Comparison of ENCODE assay signal across 9 cellular contexts in genomic region chr7:92837214-92837749, GRCh38. TPM values are rescaled to one million over a fixed set of nuclear protein-coding genes. Genes with fewer than 3 reads are reported as not detected.
DNase-seq lines count a peak whose midpoint lies in the region; ATAC-seq, FAIRE-seq and TF ChIP-seq lines count a peak whose summit lies in the region.
"Had no signal": no experiment of that assay in that cellular context is flagged by ENCODE, and none has a peak within 500 bp of the region (broad histone marks: within the 10 kb centered on the region; RNA-seq: fewer than 3 reads in every experiment).

No MANE protein-coding gene starts in this region.

- H3K79me1 ChIP-seq in H1 (ENCODE audit: low read depth, low read length) = no peaks in the 10 kb centered on the region

- H2BK5ac ChIP-seq in H1 (ENCODE audit: low read depth, low read length) = no peak overlapping the region

- WGBS in H1 (ENCODE audit: extremely low coverage in 1 of 2, insufficient coverage in 1 of 2, insufficient read length in 1 of 2, insufficient replicate concordance in 2 of 2, low coverage in 1 of 2, low lambda C conversion rate in 2 of 2, missing lambda C conversion rate in 1 of 2), 2 experiments = 3% methylated on average over 4 of the region's 4 CpGs; no CpG with 5 or more reads in 1 of the 2 experiments

- FAIRE-seq in H1 (lab: Jason Lieb, UNC) = no peak
- FAIRE-seq: G401.6 had no signal

- no peak overlapping the region for H2BK20ac ChIP-seq in H1 (ENCODE audit: low read length)

- H3K4me3 ChIP-seq in PC-3 (ENCODE audit: low read length) (peak overlapping the region; percentile 82), H1 (ENCODE audit: extremely low read depth in 1 of 4, insufficient read depth in 2 of 4, low read depth in 3 of 4, low read length in 4 of 4) (peak overlapping the region; percentile 49 to 67 (median 50)), osteoblast (ENCODE audit: insufficient read depth, low read length) (peak overlapping the region; percentile 95)

- no peaks in the 10 kb centered on the region for H3K9me2 ChIP-seq in PC-3 (replicated peaks; ENCODE audit: low read length)

- no peak overlapping the region for H3K14ac ChIP-seq in H1 (ENCODE audit: insufficient read length)

- intact Hi-C loops in PC-3 (cut with micrococcal nuclease) = loop anchor here (10.0 kb wide), 1 partner anchor 398 kb away; the partner anchor contains the start of gene VPS50
- intact Hi-C loops in left colon (cut with DNase I, micrococcal nuclease) = loop anchor here in 1 of 2 donors (10.0 kb wide), 2 partner anchors 122 to 212 kb away; no protein-coding TSS in a partner anchor

- H2AFZ ChIP-seq in PC-3 (ENCODE audit: low read length) (peak overlapping the region; percentile 55), H1 (ENCODE audit: low read length) (no peak overlapping the region), osteoblast (ENCODE audit: low read length) (peak overlapping the region; percentile 74)

- H2BK15ac ChIP-seq in H1 (ENCODE audit: low read length) = no peak overlapping the region

- H2BK12ac ChIP-seq in H1 (ENCODE audit: low read depth, low read length) = no peak overlapping the region

- TF ChIP-seq POLR2A in H1 (IDR thresholded peaks at IDR 0.05; ENCODE audit: control extremely low read depth in 1 of 2, low read depth in 2 of 2, low read length in 2 of 2) = no peak

- ATAC-seq in PC-3 (no peak), left colon (no peak)

- H3K23me2 ChIP-seq in H1 (ENCODE audit: low read depth, low read length) = peaks cover 32% of the 10 kb centered on the region

- CTCF ChIA-PET in PC-3 (lab: Charles Lee) = no interaction called here
- CTCF ChIA-PET in H1 (lab: Charles Lee; ENCODE audit: partially characterized antibody) = interaction anchor here (0.8 to 3.3 kb wide), 9 partner anchors 16 to 217 kb away, joined by 3 to 10 read pairs (median 5); no protein-coding TSS in a partner anchor

- TF ChIP-seq CTCF in PC-3 (conservative IDR thresholded peaks at IDR 0.05; ENCODE audit: low read depth, low read length) (no peak), H1 (IDR thresholded peaks at IDR 0.05; ENCODE audit: control extremely low read depth in 1 of 3, insufficient read depth in 1 of 3, low read depth in 1 of 3, low read length in 3 of 3) (no peak), osteoblast (IDR thresholded peaks at IDR 0.05; ENCODE audit: extremely low read depth, low read depth, low read length) (no peak)

- H3K27ac ChIP-seq in PC-3 (ENCODE audit: low read length) (no peak overlapping the region), H1 (ENCODE audit: low read depth, low read length) (no peak overlapping the region), osteoblast (ENCODE audit: low read depth, low read length) (peak overlapping the region; percentile 75)

- H3K79me2 ChIP-seq in PC-3 (ENCODE audit: low read length) = peaks cover 33% of the 10 kb centered on the region
- H3K79me2 ChIP-seq in H1 (ENCODE audit: control insufficient read depth in 1 of 2, insufficient read depth in 2 of 2, low read length in 2 of 2) = no peaks in the 10 kb centered on the region; a peak in 1 of 4 replicates
- H3K79me2 ChIP-seq in osteoblast (ENCODE audit: insufficient read depth, low read length) = peaks cover 32% of the 10 kb centered on the region

- no peak overlapping the region for H3K4ac ChIP-seq in H1 (replicated peaks; ENCODE audit: insufficient read length, low read depth, low read length)

- H2BK120ac ChIP-seq in H1 (replicated peaks; ENCODE audit: low read depth, low read length) = no peak overlapping the region

- H3F3A ChIP-seq in PC-3 (ENCODE audit: low read length, unreplicated experiment) = no peaks in the 10 kb centered on the region

- no peak for TF ChIP-seq RAD21 in H1 (IDR thresholded peaks at IDR 0.05 in 1 of 2, conservative IDR thresholded peaks at IDR 0.05 in 1 of 2; ENCODE audit: low read depth in 2 of 2, low read length in 2 of 2)

- POLR2A ChIA-PET in PC-3 (lab: Charles Lee; ENCODE audit: unreplicated experiment) (interaction anchor here (0.6 kb wide), 2 partner anchors 70 to 225 kb away, joined by 3 read pairs; no protein-coding TSS in a partner anchor), H1 (lab: Charles Lee; ENCODE audit: partially characterized antibody) (no interaction called here)

- H4K8ac ChIP-seq in H1 (ENCODE audit: extremely low read depth, insufficient read depth, low read length) = no peak overlapping the region

- DNase-seq in NCI-H2171 treated with DMSO at 0.1 percent for 48 hours (lab: John Stamatoyannopoulos, UW) (peak; percentile 9), NCI-H2171 (lab: John Stamatoyannopoulos, UW) (no peak), PC-3 (peak; percentile 14), H1 (ENCODE audit: low read depth in 1 of 2, low spot score in 2 of 2) (no peak), osteoblast (ENCODE audit: insufficient read length, low spot score, missing footprints) (peak; percentile 6), left colon (no peak), AML-193 (lab: John Stamatoyannopoulos, UW) (no peak)
- DNase-seq in activated CD4-positive, alpha-beta T cell treated with anti-CD3 and anti-CD28 coated beads for 4 hours = no peak

- H3K4me2 ChIP-seq in PC-3 (ENCODE audit: low read length) = peak overlapping the region; percentile 89
- H3K4me2 ChIP-seq in H1 (ENCODE audit: insufficient read depth in 1 of 2, low read depth in 2 of 2, low read length in 2 of 2) = peak overlapping the region; percentile 88 to 98
- H3K4me2 ChIP-seq in osteoblast (ENCODE audit: insufficient read depth, low read length) = peak overlapping the region; percentile 87

- no peak overlapping the region for H4K5ac ChIP-seq in H1 (ENCODE audit: insufficient read length, low read depth, low read length)

- TF ChIP-seq EP300 in H1 (IDR thresholded peaks at IDR 0.05; ENCODE audit: borderline replicate concordance in 1 of 2, low read depth in 2 of 2, low read length in 2 of 2) = no peak

- no peak overlapping the region for H4K91ac ChIP-seq in H1 (replicated peaks; ENCODE audit: insufficient read length, low read length)

- no peak overlapping the region for H3K23ac ChIP-seq in H1 (ENCODE audit: insufficient read length)

- TSS peak; percentile 38 for BruUV-seq in PC-3 (replicated peaks; lab: Mats Ljungman, UMichigan)

- H3K9me3 ChIP-seq in PC-3 (ENCODE audit: low read length) = no peaks in the 10 kb centered on the region
- no peaks in the 10 kb centered on the region for H3K9me3 ChIP-seq in H1 (ENCODE audit: insufficient read depth in 2 of 2, low read depth in 1 of 2, low read length in 1 of 2)
- no peaks in the 10 kb centered on the region for H3K9me3 ChIP-seq in osteoblast (ENCODE audit: low read depth, low read length)

- H4K20me1 ChIP-seq in PC-3 (ENCODE audit: low read length) (no peaks in the 10 kb centered on the region), H1 (replicated peaks in 1 of 2; ENCODE audit: control insufficient read depth in 1 of 2, insufficient read depth in 2 of 2, low read length in 2 of 2) (peaks cover 0 to 3% of the 10 kb centered on the region in 2 experiments), osteoblast (ENCODE audit: insufficient read depth, low read length) (no peaks in the 10 kb centered on the region)

- peaks cover 5% of the 10 kb centered on the region for H3K4me1 ChIP-seq in PC-3 (ENCODE audit: insufficient read depth, low read length)
- peaks cover 0 to 3% (median 0%) of the 10 kb centered on the region in 4 experiments; a peak in 1 of 7 replicates for H3K4me1 ChIP-seq in H1 (replicated peaks in 1 of 4; ENCODE audit: control insufficient read depth in 3 of 4, insufficient read depth in 4 of 4, low read length in 3 of 4)
- no peaks in the 10 kb centered on the region for H3K4me1 ChIP-seq in osteoblast (ENCODE audit: insufficient read depth, low read length)

- H3K18ac ChIP-seq in H1 (ENCODE audit: extremely low read depth, low read length) = no peak overlapping the region

- H3K36me3 ChIP-seq in PC-3 (ENCODE audit: low read depth, low read length) (no peaks in the 10 kb centered on the region), H1 (ENCODE audit: control insufficient read depth in 2 of 4, insufficient read depth in 4 of 4, low read length in 3 of 4) (no peaks in the 10 kb centered on the region), osteoblast (ENCODE audit: insufficient read depth, low read length) (no peaks in the 10 kb centered on the region)

- peak overlapping the region; percentile 80 for H3K9ac ChIP-seq in PC-3 (ENCODE audit: low read length)
- H3K9ac ChIP-seq in H1 (replicated peaks in 1 of 4; ENCODE audit: extremely low read depth in 1 of 4, low read depth in 3 of 4, low read length in 3 of 4) = no peak overlapping the region

- no peak overlapping the region for H2AK5ac ChIP-seq in H1 (ENCODE audit: low read depth, low read length)

- H3K27me3 ChIP-seq in PC-3 (ENCODE audit: low read length) = no peaks in the 10 kb centered on the region
- peaks cover 0 to 16% (median 8%) of the 10 kb centered on the region in 4 experiments; a peak in 5 of 7 replicates for H3K27me3 ChIP-seq in H1 (replicated peaks in 1 of 4; ENCODE audit: control insufficient read depth in 3 of 4, extremely low read depth in 1 of 4, insufficient read depth in 3 of 4, low read length in 3 of 4)
- H3K27me3 ChIP-seq in osteoblast (ENCODE audit: insufficient read depth, low read length) = no peaks in the 10 kb centered on the region

- no peak overlapping the region for H3K56ac ChIP-seq in H1 (replicated peaks; ENCODE audit: insufficient read length, low read depth, low read length)

TF ChIP-seq in H1, 55 proteins besides CTCF, POLR2A, EP300 and RAD21 (continues in another document):
- TF ChIP-seq USF2 (IDR thresholded peaks at IDR 0.05; ENCODE audit: low read length) = no peak
- no peak for TF ChIP-seq SP2 (IDR thresholded peaks at IDR 0.05; ENCODE audit: low read length)
- TF ChIP-seq SIN3A (conservative IDR thresholded peaks at IDR 0.05 in 1 of 2, IDR thresholded peaks at IDR 0.05 in 1 of 2; ENCODE audit: low read depth in 1 of 2, low read length in 2 of 2) = no peak
- no peak for TF ChIP-seq ASH2L (IDR thresholded peaks at IDR 0.05; ENCODE audit: low read length)

RNA-seq across cellular contexts. Expression of gene CDK6, which starts 0.9 kb away (rescaled TPM):
- total RNA-seq in PC-3 (2014; rRNA removed) (38.4 and 38.7 TPM in 2 replicates), osteoblast (40.4 and 45.6 TPM in 2 replicates), left colon (10 to 100 TPM; 27.2 to 35.5 TPM)
- total RNA-seq in H1 (2021; fragmentation: NEBNext Ultra II Directional; extraction: Animal tissue kit (Norgen Biotek cat#: 25700)) = 18.9 and 20.8 TPM in 2 replicates
- polyA plus RNA-seq in H1 (2011; rRNA removed) = 5.9 and 9.0 TPM in 2 replicates
- polyA plus RNA-seq in H1 (2011; cell fraction: cytosol; rRNA removed) = 8.0 TPM
- 18.6 TPM for polyA plus RNA-seq in H1 (2011; cell fraction: nucleus; rRNA removed)
- polyA plus RNA-seq in H1 (2012, experiment 1 of 2) = 4.9 to 8.4 TPM (median 6.0 TPM) in 4 replicates
- polyA plus RNA-seq in H1 (2012, experiment 2 of 2) = 0.60 TPM
- 5.0 TPM for polyA plus RNA-seq in H1 (2013, experiment 1 of 2)
- polyA plus RNA-seq in H1 (2013, experiment 2 of 2) = 5.0 TPM
- 29.2 and 45.3 TPM in 2 replicates for polyA minus RNA-seq in H1 (2011; rRNA and poly(A)+ RNA removed)
- 36.8 TPM for polyA minus RNA-seq in H1 (2011; cell fraction: cytosol; rRNA and poly(A)+ RNA removed)
- polyA minus RNA-seq in H1 (2011; cell fraction: nucleus; rRNA and poly(A)+ RNA removed) = 39.0 TPM

Comparison
In these comparisons a context has a peak if more than half of its experiments do, and no peak if none do; other contexts are left out.
1. DNase-seq: peak in NCI-H2171 treated with DMSO at 0.1 percent for 48 hours (single experiment), PC-3 (single experiment) and osteoblast (single experiment); none in NCI-H2171 (single experiment), H1 (0 of 2), left colon (0 of 2), activated CD4-positive, alpha-beta T cell treated with anti-CD3 and anti-CD28 coated beads for 4 hours (0 of 2) and AML-193 (0 of 2).
2. Peak in every context shown above with its lines, with median percentiles within 50 percentile points of each other: H3K4me2 ChIP-seq and H3K4me3 ChIP-seq.